In the genomic region with DNA sequence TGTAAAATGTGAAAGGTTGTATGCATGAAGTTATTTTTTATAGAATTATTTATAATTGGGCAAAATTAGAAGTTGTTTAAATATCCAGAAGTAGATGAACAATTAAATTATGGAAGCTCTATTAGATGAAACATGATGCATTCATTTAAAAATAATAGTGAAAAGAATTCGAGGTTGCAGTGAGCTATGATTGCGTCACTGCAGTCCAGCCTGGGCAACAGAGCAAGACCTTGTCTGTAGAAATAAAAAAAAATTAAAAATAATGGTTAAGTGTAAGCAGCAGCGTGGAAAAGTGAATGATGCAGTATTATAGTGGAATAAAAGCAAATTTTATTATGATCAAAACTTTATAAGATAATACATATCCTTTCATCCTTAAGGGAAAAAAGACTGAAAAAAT, we compare ENCODE assay signal across 27 cellular contexts. TPM values are rescaled to one million over a fixed set of nuclear protein-coding genes. Genes with fewer than 3 reads are reported as not detected.
"Had no signal": no experiment of that assay in that cellular context is flagged by ENCODE, and none has a peak within 500 bp of the region (broad histone marks: within the 10 kb centered on the region; RNA-seq: fewer than 3 reads in every experiment).

No MANE protein-coding gene starts in this region.

- H3K27me3 ChIP-seq: ascending aorta, body of pancreas, MG63, Peyer's patch, SJSA1 had no signal

- H3K4me1 ChIP-seq: ascending aorta, body of pancreas, Peyer's patch, SJSA1 had no signal

- ATAC-seq: activated CD8-positive, alpha-beta memory T cell treated with anti-CD3 and anti-CD28 coated beads, Interleukin-2, amount 10 ng/mL, durations not matched to agents 7 days and 5 days; body of pancreas; SK-N-SH treated with all-trans-retinoic acid at 6 μM for 48 hours had no signal

- H3K9me3 ChIP-seq: ascending aorta, body of pancreas, MG63, Peyer's patch, SJSA1 had no signal

- FAIRE-seq: bronchial epithelial cell had no signal

- H3K4me3 ChIP-seq: ascending aorta, body of pancreas, MG63, Peyer's patch, SJSA1 had no signal

- H3K27ac Mint-ChIP-seq: activated B cell treated with CpG ODN at 0.5 μM for 24 hours; activated CD4-positive, alpha-beta T cell treated with anti-CD3 and anti-CD28 coated beads, Interleukin-2, amount 10 ng/mL, durations not matched to agents 24 days and 14 days; activated CD8-positive, alpha-beta memory T cell treated with anti-CD3 and anti-CD28 coated beads, Interleukin-2, amount 10 ng/mL, durations not matched to agents 7 days and 5 days; activated naive CD4-positive, alpha-beta T cell treated with anti-CD3 and anti-CD28 coated beads, Interleukin-2, amount 50 U/mL, for 24 hours; activated T-cell treated with anti-CD3 and anti-CD28 coated beads, Interleukin-2, amount 50 U/mL, for 24 hours; activated T-helper 1 cell treated with anti-CD3 and anti-CD28 coated beads, Interleukin-12 subunit alpha, Interleukin-12 subunit beta, Interleukin-2, Interleukin-4 antibody, amounts not matched to agents 30 ng/mL and 10 ng/mL and 1 ng/mL, durations not matched to agents 14 hours and 24 hours and 36 hours; T-helper 1 cell treated with Interleukin-12 subunit alpha and Interleukin-12 subunit beta and Interleukin-4 antibody, amounts not matched to agents 30 μg/mL and 1 μg/mL, for 36 hours had no signal

- DNase-seq: activated B cell treated with CpG ODN at 0.5 μM for 24 hours; activated CD4-positive, alpha-beta T cell treated with anti-CD3 and anti-CD28 coated beads for 1 hour; activated CD4-positive, alpha-beta T cell treated with anti-CD3 and anti-CD28 coated beads, Interleukin-2, amount 10 ng/mL, durations not matched to agents 24 days and 14 days; activated CD4-positive, alpha-beta T cell treated with anti-CD3 and anti-CD28 coated beads, Interleukin-2, amount 50 U/mL, for 48 hours; activated CD8-positive, alpha-beta memory T cell treated with anti-CD3 and anti-CD28 coated beads, Interleukin-2, amount 10 ng/mL, durations not matched to agents 7 days and 5 days; activated effector memory CD4-positive, alpha-beta T cell treated with Interleukin-2 at 50 U/mL for 16 hours; activated naive CD4-positive, alpha-beta T cell; activated T-cell treated with anti-CD3 and anti-CD28 coated beads, Interleukin-2, amount 50 U/mL, for 24 hours; amniotic stem cell; body of pancreas; MG63; NCI-H1105; NCI-H1436; NCI-H187; NCI-H2081; NCI-H510A treated with DMSO at 0.1 percent for 48 hours; Peyer's patch; Right ventricle myocardium superior had no signal

- H3K4me1 Mint-ChIP-seq: activated B cell treated with CpG ODN at 0.5 μM for 24 hours had no signal

- H3K27me3 Mint-ChIP-seq: activated B cell treated with CpG ODN at 0.5 μM for 24 hours; activated CD4-positive, alpha-beta T cell treated with anti-CD3 and anti-CD28 coated beads, Interleukin-2, amount 10 ng/mL, durations not matched to agents 24 days and 14 days; activated CD8-positive, alpha-beta memory T cell treated with anti-CD3 and anti-CD28 coated beads, Interleukin-2, amount 10 ng/mL, durations not matched to agents 7 days and 5 days; activated naive CD4-positive, alpha-beta T cell treated with anti-CD3 and anti-CD28 coated beads, Interleukin-2, amount 50 U/mL, for 24 hours; activated T-cell treated with anti-CD3 and anti-CD28 coated beads, Interleukin-2, amount 50 U/mL, for 24 hours; central memory CD8-positive, alpha-beta T cell had no signal

- H3K27ac ChIP-seq: ascending aorta, body of pancreas, Peyer's patch, RWPE1, SJSA1 had no signal

- H3K9me3 Mint-ChIP-seq: activated B cell treated with CpG ODN at 0.5 μM for 24 hours; activated CD4-positive, alpha-beta T cell treated with anti-CD3 and anti-CD28 coated beads, Interleukin-2, amount 10 ng/mL, durations not matched to agents 24 days and 14 days; activated naive CD4-positive, alpha-beta T cell treated with anti-CD3 and anti-CD28 coated beads, Interleukin-2, amount 50 U/mL, for 24 hours; activated T-cell treated with anti-CD3 and anti-CD28 coated beads, Interleukin-2, amount 50 U/mL, for 24 hours; activated T-helper 1 cell treated with anti-CD3 and anti-CD28 coated beads, Interleukin-12 subunit alpha, Interleukin-12 subunit beta, Interleukin-2, Interleukin-4 antibody, amounts not matched to agents 30 ng/mL and 10 ng/mL and 1 ng/mL, durations not matched to agents 14 hours and 24 hours and 36 hours; central memory CD8-positive, alpha-beta T cell; T-helper 1 cell treated with Interleukin-12 subunit alpha and Interleukin-12 subunit beta and Interleukin-4 antibody, amounts not matched to agents 30 μg/mL and 1 μg/mL, for 36 hours had no signal

- H3K4me3 Mint-ChIP-seq: activated B cell treated with CpG ODN at 0.5 μM for 24 hours; activated CD4-positive, alpha-beta T cell treated with anti-CD3 and anti-CD28 coated beads, Interleukin-2, amount 10 ng/mL, durations not matched to agents 24 days and 14 days; activated CD8-positive, alpha-beta memory T cell treated with anti-CD3 and anti-CD28 coated beads, Interleukin-2, amount 10 ng/mL, durations not matched to agents 7 days and 5 days; activated naive CD4-positive, alpha-beta T cell treated with anti-CD3 and anti-CD28 coated beads, Interleukin-2, amount 50 U/mL, for 24 hours; activated T-cell treated with anti-CD3 and anti-CD28 coated beads, Interleukin-2, amount 50 U/mL, for 24 hours; activated T-helper 1 cell treated with anti-CD3 and anti-CD28 coated beads, Interleukin-12 subunit alpha, Interleukin-12 subunit beta, Interleukin-2, Interleukin-4 antibody, amounts not matched to agents 30 ng/mL and 10 ng/mL and 1 ng/mL, durations not matched to agents 14 hours and 24 hours and 36 hours; central memory CD8-positive, alpha-beta T cell; T-helper 1 cell treated with Interleukin-12 subunit alpha and Interleukin-12 subunit beta and Interleukin-4 antibody, amounts not matched to agents 30 μg/mL and 1 μg/mL, for 36 hours had no signal

- H3K36me3 ChIP-seq: ascending aorta, Peyer's patch had no signal

RNA-seq across cellular contexts. Expression of gene BUB1B, which starts 14.3 kb away (rescaled TPM):
- total RNA-seq: ascending aorta, body of pancreas had no signal
